ENCODE assay signal across 20 cellular contexts in the genomic region with DNA sequence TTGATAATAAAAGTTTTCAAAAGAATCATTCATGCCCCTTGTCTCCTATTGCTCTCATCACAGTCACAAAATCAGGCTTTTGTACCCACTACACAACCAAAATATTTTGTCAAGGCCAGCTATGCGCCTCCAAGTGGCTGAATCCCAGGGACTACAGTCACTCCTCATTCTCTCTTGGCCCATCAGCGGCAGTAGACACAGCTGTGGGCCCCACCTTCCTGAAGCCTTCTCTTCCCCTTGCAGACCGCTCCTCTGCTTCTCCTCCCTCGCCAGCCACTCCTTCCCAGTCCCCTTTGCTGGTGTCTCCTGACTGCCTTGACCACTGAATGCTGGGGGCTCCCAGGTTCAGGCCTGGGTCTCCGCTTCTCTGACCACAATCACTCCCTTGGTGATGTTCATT. TPM values are rescaled to one million over a fixed set of nuclear protein-coding genes. Genes with fewer than 3 reads are reported as not detected.
DNase-seq lines count a peak whose midpoint lies in the region; ATAC-seq and TF ChIP-seq lines count a peak whose summit lies in the region.
"Had no signal": no experiment of that assay in that cellular context is flagged by ENCODE, and none has a peak within 500 bp of the region (broad histone marks: within the 10 kb centered on the region; RNA-seq: fewer than 3 reads in every experiment).

No MANE protein-coding gene starts in this region.

- peak overlapping the region; percentile 99 for H2AK5ac ChIP-seq in IMR-90 (ENCODE audit: low read depth, low read length)

- H3K4ac ChIP-seq in IMR-90 (ENCODE audit: low read depth, low read length): peak overlapping the region; percentile 99

- peak overlapping the region; percentile 99 for H2BK20ac ChIP-seq in IMR-90 (ENCODE audit: low read depth, low read length)

- H2BK15ac ChIP-seq in IMR-90 (ENCODE audit: low read depth, low read length): peak overlapping the region; percentile 100; the same call in 2 of the 3 replicates

- H3K4me3 ChIP-seq in IMR-90 (ENCODE audit: insufficient read depth, low read depth, low read length) (no peak overlapping the region), neutrophil (ENCODE audit: low read depth in 1 of 2, low read length in 1 of 2) (no peak overlapping the region)
- H3K4me3 ChIP-seq: SJCRH30 had no signal

- H3K9me3 ChIP-seq in IMR-90 (ENCODE audit: control insufficient read depth, insufficient read depth, low read length) (peaks cover 2% of the 10 kb centered on the region; the same call in 1 of the 2 replicates), neutrophil (no peaks in the 10 kb centered on the region)
- H3K9me3 ChIP-seq: SJCRH30 had no signal

- no peak overlapping the region for H2AK9ac ChIP-seq in IMR-90 (replicated peaks; ENCODE audit: low read depth, low read length, poor library complexity)

- WGBS in IMR-90 (ENCODE audit: extremely low coverage in 2 of 2, insufficient read length in 1 of 2), 2 experiments: 90% methylated on average over 2 of the region's 5 CpGs; no CpG with 5 or more reads in 1 of the 2 experiments

- TF ChIP-seq RAD21 in IMR-90 (IDR thresholded peaks at IDR 0.05; ENCODE audit: low read length): no peak

- H3K56ac ChIP-seq in IMR-90 (ENCODE audit: extremely low read depth, insufficient read depth, low read length): no peak overlapping the region

- peak overlapping the region; percentile 97 for H3K14ac ChIP-seq in IMR-90 (replicated peaks; ENCODE audit: low read depth, low read length)

- no peaks in the 10 kb centered on the region; a peak in 1 of 4 replicates for H3K79me1 ChIP-seq in IMR-90 (ENCODE audit: low read depth in 1 of 2, low read length in 2 of 2)

- ATAC-seq in IMR-90 (ENCODE audit: low read depth) (no peak), HG03095 (IDR thresholded peaks at IDR 0.05; ENCODE audit: unreplicated experiment) (no peak)

- CTCF ChIA-PET in IMR-90 (lab: Yijun Ruan, JAX): interaction anchor here (0.7 to 1.6 kb wide), 5 partner anchors 8 to 231 kb away, joined by 3 to 6 read pairs (median 4); no protein-coding TSS in a partner anchor

- no peak overlapping the region for H3K4me2 ChIP-seq in IMR-90 (ENCODE audit: low read depth, low read length)
- H3K4me2 ChIP-seq: KMS-11 had no signal

- H3K9ac ChIP-seq in IMR-90 (ENCODE audit: low read depth, low read length): no peak overlapping the region
- H3K9ac ChIP-seq: KMS-11 had no signal

- peaks cover 35% of the 10 kb centered on the region for H3K4me1 ChIP-seq in IMR-90 (ENCODE audit: control insufficient read depth, insufficient read depth, low read length)
- peaks cover 40 to 67% of the 10 kb centered on the region in 2 experiments for H3K4me1 ChIP-seq in neutrophil (ENCODE audit: control insufficient read depth in 1 of 2, insufficient read depth in 1 of 2, low read depth in 1 of 2, low read length in 1 of 2)

- intact Hi-C loops in IMR-90 (cut with micrococcal nuclease): no loop called here

- H3K27ac ChIP-seq in IMR-90 (ENCODE audit: insufficient read depth, low read length): peak overlapping the region; percentile 83; the same call in 1 of the 2 replicates
- peak overlapping the region; percentile 89 for H3K27ac ChIP-seq in VCaP
- H3K27ac ChIP-seq in neutrophil: peak overlapping the region; percentile 61
- H3K27ac ChIP-seq: KMS-11, SJCRH30 had no signal

- peak overlapping the region; percentile 100 for H4K91ac ChIP-seq in IMR-90 (ENCODE audit: insufficient read depth, low read depth, low read length)

- H3K9me1 ChIP-seq in IMR-90 (ENCODE audit: insufficient read depth, low read length): peaks cover 21% of the 10 kb centered on the region

- 0 out of 2 replicates have a peak, but pooled peaks cover 3% of the 10 kb centered on the region for H4K20me1 ChIP-seq in IMR-90 (ENCODE audit: insufficient read depth, low read length)

- peak overlapping the region; percentile 34 for H2AFZ ChIP-seq in IMR-90 (replicated peaks; ENCODE audit: low read length, poor library complexity)

- peak overlapping the region; percentile 95 for H3K23ac ChIP-seq in IMR-90 (ENCODE audit: low read depth, low read length)

- H2BK5ac ChIP-seq in IMR-90 (ENCODE audit: low read depth, low read length, poor library complexity, severe bottlenecking): peak overlapping the region; percentile 28

- in situ Hi-C loops in IMR-90 (cut with MboI; ENCODE audit: low sequenced_read_pairs): no loop called here

- no peak for TF ChIP-seq POLR2A in IMR-90 (IDR thresholded peaks at IDR 0.05; ENCODE audit: low read depth, low read length)

- H3K27me3 ChIP-seq in IMR-90 (ENCODE audit: control insufficient read depth, insufficient read depth, low read length) (no peaks in the 10 kb centered on the region), neutrophil (no peaks in the 10 kb centered on the region)
- H3K27me3 ChIP-seq: SJCRH30 had no signal

- DNase-seq in IMR-90 (no peak), T-helper 2 cell (no peak), NOMO-1 treated with DMSO at 0.1 percent for 48 hours (lab: John Stamatoyannopoulos, UW; ENCODE audit: unreplicated experiment) (no peak)
- DNase-seq in central memory CD4-positive, alpha-beta T cell: no peak
- DNase-seq: CD4-positive, CD25-positive, alpha-beta regulatory T cell; GDM1; H7; HFFc6; NCI-H1105; NCI-H146; NCI-H2029; NCI-H226; NCI-H510A treated with DMSO at 0.1 percent for 48 hours; NCI-H774; NK-92 treated with Interleukin-12 subunit alpha and Interleukin-12 subunit beta, amount 100 ng/mL, for 24 hours; SJCRH30 had no signal

- H3K18ac ChIP-seq in IMR-90 (ENCODE audit: low read depth, low read length): peak overlapping the region; percentile 98

- POLR2A ChIA-PET in IMR-90 (lab: Charles Lee; ENCODE audit: unreplicated experiment): no interaction called here

- H4K5ac ChIP-seq in IMR-90 (ENCODE audit: low read depth, low read length): peak overlapping the region; percentile 97

- dilution Hi-C loops in IMR-90 (cut with HindIII; ENCODE audit: low sequenced_read_pairs, unreplicated experiment): no loop called here

- H2BK120ac ChIP-seq in IMR-90 (ENCODE audit: low read depth, low read length): peak overlapping the region; percentile 99

- H3K36me3 ChIP-seq in IMR-90 (ENCODE audit: control insufficient read depth, insufficient read depth, low read length) (no peaks in the 10 kb centered on the region), neutrophil (no peaks in the 10 kb centered on the region)
- H3K36me3 ChIP-seq: SJCRH30 had no signal

- TF ChIP-seq CTCF in IMR-90 (conservative IDR thresholded peaks at IDR 0.05; ENCODE audit: low read depth, low read length): no peak
- TF ChIP-seq CTCF in VCaP (conservative IDR thresholded peaks at IDR 0.05): no peak
- TF ChIP-seq CTCF in neutrophil (IDR thresholded peaks at IDR 0.05): no peak

- H4K8ac ChIP-seq in IMR-90 (ENCODE audit: low read depth in 2 of 2, low read length in 2 of 2): peak overlapping the region; percentile 81 to 91; a peak in 3 of 4 replicates

- BruUV-seq in IMR-90 (replicated peaks; lab: Mats Ljungman, UMichigan): no TSS peak

TF ChIP-seq in IMR-90, 13 proteins besides CTCF, POLR2A, EP300 and RAD21:
- TF ChIP-seq FOS (IDR thresholded peaks at IDR 0.05; ENCODE audit: low read depth, low read length): no peak
- TF ChIP-seq, protein P1, sequence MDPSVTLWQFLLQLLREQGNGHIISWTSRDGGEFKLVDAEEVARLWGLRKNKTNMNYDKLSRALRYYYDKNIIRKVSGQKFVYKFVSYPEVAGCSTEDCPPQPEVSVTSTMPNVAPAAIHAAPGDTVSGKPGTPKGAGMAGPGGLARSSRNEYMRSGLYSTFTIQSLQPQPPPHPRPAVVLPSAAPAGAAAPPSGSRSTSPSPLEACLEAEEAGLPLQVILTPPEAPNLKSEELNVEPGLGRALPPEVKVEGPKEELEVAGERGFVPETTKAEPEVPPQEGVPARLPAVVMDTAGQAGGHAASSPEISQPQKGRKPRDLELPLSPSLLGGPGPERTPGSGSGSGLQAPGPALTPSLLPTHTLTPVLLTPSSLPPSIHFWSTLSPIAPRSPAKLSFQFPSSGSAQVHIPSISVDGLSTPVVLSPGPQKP (IDR thresholded peaks at IDR 0.05; ENCODE audit: borderline replicate concordance, low read depth, low read length): no peak

RNA-seq across cellular contexts. Expression of a gene that starts 52.1 kb away (rescaled TPM):
- 3.4 and 14.2 TPM in 2 replicates for total RNA-seq in IMR-90 (2012; rRNA removed)
- polyA plus RNA-seq in IMR-90 (2012; rRNA removed): 10.0 and 11.5 TPM in 2 replicates
- 0.87 and 1.00 TPM in 2 replicates for polyA plus RNA-seq in IMR-90 (2012; cell fraction: cytosol; rRNA removed)
- 0.20 and 1.8 TPM in 2 replicates for polyA plus RNA-seq in IMR-90 (2012; cell fraction: nucleus; rRNA removed; ENCODE audit: low replicate concordance)

RNA-seq across cellular contexts. Expression of a gene that starts 52.3 kb away (rescaled TPM):
- 40.5 and 48.8 TPM in 2 replicates for total RNA-seq in IMR-90 (2012; rRNA removed)
- 27.6 and 30.9 TPM in 2 replicates for polyA plus RNA-seq in IMR-90 (2012; rRNA removed)
- polyA plus RNA-seq in IMR-90 (2012; cell fraction: cytosol; rRNA removed): 17.6 and 18.4 TPM in 2 replicates
- 62.0 and 94.0 TPM in 2 replicates for polyA plus RNA-seq in IMR-90 (2012; cell fraction: nucleus; rRNA removed; ENCODE audit: low replicate concordance)
